Comparison of ENCODE assay signal across 10 cellular contexts in genomic region chr1:119582801-119583200, GRCh38.
DNase-seq lines count a peak whose midpoint lies in the region; ATAC-seq, FAIRE-seq and TF ChIP-seq lines count a peak whose summit lies in the region.
"Had no signal": no experiment of that assay in that cellular context is flagged by ENCODE, and none has a peak within 500 bp of the region (broad histone marks: within the 10 kb centered on the region; RNA-seq: fewer than 3 reads in every experiment).

No MANE protein-coding gene starts in this region.

- BruUV-seq in HepG2 (replicated peaks; lab: Mats Ljungman, UMichigan): no TSS peak

- H3K9me3 ChIP-seq in HepG2 (ENCODE audit: low read length): no peaks in the 10 kb centered on the region
- H3K9me3 ChIP-seq: breast epithelium had no signal

- no peak overlapping the region for H2AFZ ChIP-seq in HepG2 (ENCODE audit: low read length)

- DNase-seq in activated CD4-positive, alpha-beta T cell treated with anti-CD3 and anti-CD28 coated beads for 36 hours: peak; percentile 56
- no peak for DNase-seq in activated CD4-positive, alpha-beta T cell treated with anti-CD3 and anti-CD28 coated beads for 1 hour
- DNase-seq in HuH-7.5 (ENCODE audit: low spot score) (peak; percentile 6), OCI-M2 (lab: John Stamatoyannopoulos, UW; ENCODE audit: unreplicated experiment) (peak; percentile 2), caudate nucleus (lab: John Stamatoyannopoulos, UW) (peak in 55 of 61 donors; percentile 2 to 77 (median 27)), HepG2 (ENCODE audit: low spot score) (peak; percentile 39), ureter (ENCODE audit: low spot score) (peak; percentile 48), activated gamma-delta T cell treated with Interleukin-2 at 50 U/mL for 16 hours (no peak)

- no peak for TF ChIP-seq RAD21 in HepG2 (CRISPR knock-in tag; IDR thresholded peaks at IDR 0.05)

- no peaks in the 10 kb centered on the region for H3K36me3 ChIP-seq in HepG2 (replicated peaks in 1 of 2; ENCODE audit: control insufficient read depth in 1 of 2, insufficient read depth in 2 of 2, low read length in 2 of 2)
- H3K36me3 ChIP-seq: breast epithelium had no signal

- no peaks in the 10 kb centered on the region for H4K20me1 ChIP-seq in HepG2 (ENCODE audit: insufficient read depth, low read length)

- H3K4me1 ChIP-seq in HepG2 (ENCODE audit: insufficient read depth, low read length): peaks cover 6% of the 10 kb centered on the region; the same call in 1 of the 2 replicates
- H3K4me1 ChIP-seq: breast epithelium had no signal

- no peaks in the 10 kb centered on the region for H3K79me2 ChIP-seq in HepG2 (ENCODE audit: insufficient read depth, low read length)

- H3K36me3 Mint-ChIP-seq in activated CD4-positive, alpha-beta T cell treated with anti-CD3 and anti-CD28 coated beads for 36 hours (ENCODE audit: low read depth): no peaks in the 10 kb centered on the region

- no peaks in the 10 kb centered on the region for H3K4me1 Mint-ChIP-seq in activated CD4-positive, alpha-beta T cell treated with anti-CD3 and anti-CD28 coated beads for 36 hours

- CTCF ChIA-PET in activated CD4-positive, alpha-beta T cell treated with anti-CD3 and anti-CD28 coated beads for 36 hours (lab: Charles Lee): no interaction called here
- CTCF ChIA-PET in HepG2 (lab: Yijun Ruan, JAX; ENCODE audit: low intra/inter-chr PET ratio, low total read pairs): interaction anchor here (0.7 kb wide), 1 partner anchor 93 kb away, joined by 4 read pairs; no protein-coding TSS in a partner anchor

- intact Hi-C loops in activated CD4-positive, alpha-beta T cell treated with anti-CD3 and anti-CD28 coated beads for 36 hours (cut with DNase I, micrococcal nuclease): no loop called here
- intact Hi-C loops in HepG2 (cut with micrococcal nuclease; ENCODE audit: unreplicated experiment): no loop called here

- FAIRE-seq in HepG2 (lab: Jason Lieb, UNC): peak; percentile 63
- FAIRE-seq: G401.6 had no signal

- in situ Hi-C loops in HepG2 (cut with HindIII; ENCODE audit: extremely low pct_ligation_motif_present, low pct_unique_long_range_greater_than_20kb): no loop called here

- no peak overlapping the region for H3K27ac ChIP-seq in caudate nucleus (ENCODE audit: low read depth, low read length)
- H3K27ac ChIP-seq in HepG2 (ENCODE audit: extremely low read length, insufficient read depth, low read length): no peak overlapping the region
- H3K27ac ChIP-seq: breast epithelium had no signal

- H3K4me2 ChIP-seq in HepG2 (ENCODE audit: low read depth, low read length): no peak overlapping the region

- H3K4me3 ChIP-seq in HepG2 (replicated peaks in 1 of 3; ENCODE audit: insufficient read depth in 1 of 3, low read depth in 2 of 3, low read length in 3 of 3): no peak overlapping the region
- H3K4me3 ChIP-seq: breast epithelium had no signal

- TF ChIP-seq CTCF in HepG2 (CRISPR knock-in tag; IDR thresholded peaks at IDR 0.05): peak; percentile 66

- no peak overlapping the region for H3K4me3 Mint-ChIP-seq in activated CD4-positive, alpha-beta T cell treated with anti-CD3 and anti-CD28 coated beads for 36 hours

- H3K9me3 Mint-ChIP-seq in activated CD4-positive, alpha-beta T cell treated with anti-CD3 and anti-CD28 coated beads for 36 hours (ENCODE audit: low read depth): peaks cover 3% of the 10 kb centered on the region

- no peak overlapping the region for H3K27ac Mint-ChIP-seq in activated CD4-positive, alpha-beta T cell treated with anti-CD3 and anti-CD28 coated beads for 36 hours

- TF ChIP-seq EP300 in HepG2 (IDR thresholded peaks at IDR 0.05; ENCODE audit: low read depth in 2 of 2, low read length in 2 of 2) (no peak), HepG2 (CRISPR knock-in tag; IDR thresholded peaks at IDR 0.05; ENCODE audit: borderline replicate concordance) (no peak)

- whole genome bisulfite sequencing in HepG2 (ENCODE audit: low lambda C conversion rate): 0% methylated on average over 1 of the region's 1 CpG

- H3K9ac ChIP-seq in HepG2 (ENCODE audit: insufficient read depth, low read depth, low read length): no peak overlapping the region

- ATAC-seq in activated CD4-positive, alpha-beta T cell treated with anti-CD3 and anti-CD28 coated beads for 36 hours: peak; percentile 44
- ATAC-seq in HepG2: peak; percentile 97

- TF ChIP-seq POLR2A in HepG2 (IDR thresholded peaks at IDR 0.05; ENCODE audit: insufficient read depth in 1 of 2, low read depth in 2 of 2, low read length in 2 of 2): no peak

- no peaks in the 10 kb centered on the region for H3K27me3 Mint-ChIP-seq in activated CD4-positive, alpha-beta T cell treated with anti-CD3 and anti-CD28 coated beads for 36 hours

- POLR2A ChIA-PET in activated CD4-positive, alpha-beta T cell treated with anti-CD3 and anti-CD28 coated beads for 36 hours (lab: Charles Lee): no interaction called here
- POLR2A ChIA-PET in HepG2 (lab: Yijun Ruan, JAX): no interaction called here

- no peaks in the 10 kb centered on the region for H3K27me3 ChIP-seq in HepG2 (ENCODE audit: control insufficient read depth in 1 of 2, insufficient read depth in 2 of 2, low read length in 2 of 2)
- H3K27me3 ChIP-seq: breast epithelium had no signal

TF ChIP-seq in HepG2, 621 proteins besides CTCF, POLR2A, EP300 and RAD21:
- peak; percentile 68 for TF ChIP-seq STAG1 (CRISPR knock-in tag; IDR thresholded peaks at IDR 0.05)
- no peak for TF ChIP-seq KDM2A (CRISPR knock-in tag; IDR thresholded peaks at IDR 0.05; ENCODE audit: borderline replicate concordance, low read depth)
- peak; percentile 31; the same call in 1 of the 2 replicates for TF ChIP-seq SMC3 (IDR thresholded peaks at IDR 0.05; ENCODE audit: low read length)

Comparison
In these comparisons a context has a peak if more than half of its experiments do, and no peak if none do; other contexts are left out.
1. DNase-seq: peak in activated CD4-positive, alpha-beta T cell treated with anti-CD3 and anti-CD28 coated beads for 36 hours (single experiment), HuH-7.5 (single experiment), OCI-M2 (single experiment), caudate nucleus (55 of 61), HepG2 (single experiment) and ureter (single experiment); none in activated CD4-positive, alpha-beta T cell treated with anti-CD3 and anti-CD28 coated beads for 1 hour (single experiment) and activated gamma-delta T cell treated with Interleukin-2 at 50 U/mL for 16 hours (single experiment).